17 cellular contexts compared by ENCODE assay signal in genomic region chr16:66609139-66609510, GRCh38. TPM values are rescaled to one million over a fixed set of nuclear protein-coding genes. Genes with fewer than 3 reads are reported as not detected.
DNase-seq lines count a peak whose midpoint lies in the region; ATAC-seq, FAIRE-seq and TF ChIP-seq lines count a peak whose summit lies in the region.
"Had no signal": no experiment of that assay in that cellular context is flagged by ENCODE, and none has a peak within 500 bp of the region (broad histone marks: within the 10 kb centered on the region; RNA-seq: fewer than 3 reads in every experiment).

No MANE protein-coding gene starts in this region.

- no peak overlapping the region for H3K4me3 ChIP-seq in breast epithelium
- H3K4me3 ChIP-seq in SJCRH30: no peak overlapping the region
- no peak overlapping the region for H3K4me3 ChIP-seq in keratinocyte (ENCODE audit: control insufficient read depth in 2 of 3, extremely low read depth in 1 of 3, insufficient read depth in 2 of 3, low read depth in 1 of 3, low read length in 3 of 3)
- H3K4me3 ChIP-seq in thyroid gland (replicated peaks in 1 of 3): no peak overlapping the region
- H3K4me3 ChIP-seq: transverse colon had no signal

- no peak for FAIRE-seq in keratinocyte (lab: Jason Lieb, UNC)
- no peak for FAIRE-seq in GM12892 (lab: Jason Lieb, UNC)

- H3K9me3 ChIP-seq in breast epithelium (no peaks in the 10 kb centered on the region), SJCRH30 (replicated peaks) (no peaks in the 10 kb centered on the region), keratinocyte (ENCODE audit: control insufficient read depth, low read depth, low read length) (no peaks in the 10 kb centered on the region), thyroid gland (no peaks in the 10 kb centered on the region)
- H3K9me3 ChIP-seq: transverse colon had no signal

- H3K36me3 ChIP-seq in breast epithelium (peaks cover 6% of the 10 kb centered on the region), SJCRH30 (peaks cover 47% of the 10 kb centered on the region), keratinocyte (ENCODE audit: control insufficient read depth in 2 of 2, extremely low read depth in 1 of 2, insufficient read depth in 2 of 2, low read length in 2 of 2) (peaks cover 25% of the 10 kb centered on the region in 2 experiments), thyroid gland (peaks cover 14 to 19% of the 10 kb centered on the region in 2 donors)
- H3K36me3 ChIP-seq: transverse colon had no signal

- TF ChIP-seq CTCF in breast epithelium (IDR thresholded peaks at IDR 0.05): no peak
- TF ChIP-seq CTCF in MCF 10A (IDR thresholded peaks at IDR 0.05; ENCODE audit: unreplicated experiment): no peak
- no peak for TF ChIP-seq CTCF in keratinocyte (optimal IDR thresholded peaks at IDR 0.05 in 1 of 3, IDR thresholded peaks at IDR 0.05 in 1 of 3, conservative IDR thresholded peaks at IDR 0.05 in 1 of 3; ENCODE audit: extremely low read depth in 1 of 3, insufficient read depth in 2 of 3, low read length in 3 of 3)
- TF ChIP-seq CTCF in thyroid gland (IDR thresholded peaks at IDR 0.05): no peak

- WGBS in thyroid gland, 2 donors: 84 to 90% methylated on average over 7 to 9 of the region's 12 CpGs

- no peak for ATAC-seq in HG02610 (IDR thresholded peaks at IDR 0.05; ENCODE audit: unreplicated experiment)

- H3K27ac ChIP-seq in breast epithelium (peak overlapping the region; percentile 77 to 78), SJCRH30 (peak overlapping the region; percentile 29; the same call in 1 of the 2 replicates), keratinocyte (ENCODE audit: control insufficient read depth, insufficient read depth, low read length) (no peak overlapping the region), thyroid gland (peak overlapping the region in 2 of 3 donors; percentile 28 to 37)

- H3K27ac Mint-ChIP-seq in MCF 10A (ENCODE audit: low read depth, unreplicated experiment): no peak overlapping the region
- H3K27ac Mint-ChIP-seq: naive B cell had no signal

- intact Hi-C loops in breast epithelium (cut with DNase I; ENCODE audit: low total_unique reads): loop anchor here (5.0 kb wide), 1 partner anchor 437 kb away; no protein-coding TSS in a partner anchor
- intact Hi-C loops in MCF 10A (cut with micrococcal nuclease): loop anchor here (2.0 to 10.0 kb wide), 2 partner anchors 54 to 146 kb away; partner anchors contain the start of gene DYNC1LI2
- intact Hi-C loops in thyroid gland (cut with DNase I): loop anchor here (5.0 kb wide), 1 partner anchor 258 kb away; no protein-coding TSS in a partner anchor

- H3K27me3 ChIP-seq in breast epithelium: no peaks in the 10 kb centered on the region
- no peaks in the 10 kb centered on the region for H3K27me3 ChIP-seq in SJCRH30
- no peaks in the 10 kb centered on the region for H3K27me3 ChIP-seq in keratinocyte (ENCODE audit: control insufficient read depth, extremely low read depth, insufficient read depth, low read length)
- H3K27me3 ChIP-seq in thyroid gland: no peaks in the 10 kb centered on the region

- H3K4me1 Mint-ChIP-seq in MCF 10A (ENCODE audit: insufficient read depth, unreplicated experiment): peaks cover 8% of the 10 kb centered on the region

- peaks cover 6% of the 10 kb centered on the region for H3K79me2 ChIP-seq in keratinocyte (ENCODE audit: control insufficient read depth, insufficient read depth, low read length)

- H3K9me3 Mint-ChIP-seq in MCF 10A (ENCODE audit: unreplicated experiment): no peaks in the 10 kb centered on the region
- H3K9me3 Mint-ChIP-seq: activated T-helper 1 cell treated with anti-CD3 and anti-CD28 coated beads, Interleukin-12 subunit alpha, Interleukin-12 subunit beta, Interleukin-2, Interleukin-4 antibody, amounts not matched to agents 30 ng/mL and 10 ng/mL and 1 ng/mL, durations not matched to agents 14 hours and 24 hours and 36 hours; CD8-positive, alpha-beta memory T cell; immature natural killer cell; naive B cell had no signal

- no peak for DNase-seq in breast epithelium (ENCODE audit: low spot score in 2 of 2)
- no peak for DNase-seq in MCF 10A (ENCODE audit: unreplicated experiment)
- DNase-seq in SJCRH30: no peak
- no peak for DNase-seq in keratinocyte (ENCODE audit: low read depth, low spot score)
- DNase-seq in thyroid gland: no peak
- no peak for DNase-seq in GM12892 (ENCODE audit: insufficient read length)
- DNase-seq in NK-92 treated with Interleukin-12 subunit alpha and Interleukin-12 subunit beta, amount 100 ng/mL, for 24 hours (lab: John Stamatoyannopoulos, UW): no peak

- peaks cover 3 to 14% of the 10 kb centered on the region in 2 donors for H3K4me1 ChIP-seq in breast epithelium
- peaks cover 7% of the 10 kb centered on the region; the same call in 1 of the 2 replicates for H3K4me1 ChIP-seq in SJCRH30
- peaks cover 19% of the 10 kb centered on the region for H3K4me1 ChIP-seq in keratinocyte (ENCODE audit: control insufficient read depth, extremely low read depth, insufficient read depth, low read length)
- H3K4me1 ChIP-seq in thyroid gland: peaks cover 10 to 24% of the 10 kb centered on the region in 2 donors

- TF ChIP-seq POLR2A in breast epithelium (IDR thresholded peaks at IDR 0.05) (no peak), thyroid gland (IDR thresholded peaks at IDR 0.05) (no peak), GM12892 (IDR thresholded peaks at IDR 0.05; ENCODE audit: low read depth, low read length) (no peak)

- no peak overlapping the region for H3K4me3 Mint-ChIP-seq in MCF 10A (ENCODE audit: unreplicated experiment)
- H3K4me3 Mint-ChIP-seq: activated CD8-positive, alpha-beta T cell treated with anti-CD3 and anti-CD28 coated beads, Interleukin-2, amount 10 ng/mL, durations not matched to agents 7 days and 5 days had no signal

- CTCF ChIA-PET in MCF 10A (lab: Yijun Ruan, JAX): interaction anchor here (0.5 to 5.5 kb wide), 36 partner anchors 8 to 258 kb away, joined by 3 to 56 read pairs (median 7); partner anchors contain the start of genes CMTM2 and NAE1

- BruUV-seq in MCF 10A (replicated peaks; lab: Mats Ljungman, UMichigan): no TSS peak

- dilution Hi-C loops in keratinocyte (cut with MboI; ENCODE audit: extremely low pct_ligation_motif_present, low sequenced_read_pairs): no loop called here

- H4K20me1 ChIP-seq in keratinocyte (ENCODE audit: control insufficient read depth, extremely low read depth, insufficient read depth, low read length): no peaks in the 10 kb centered on the region

- H2AFZ ChIP-seq in keratinocyte (ENCODE audit: control insufficient read depth, low read length): no peak overlapping the region

- POLR2A ChIA-PET in MCF 10A (lab: Yijun Ruan, JAX): interaction anchor here (0.7 to 3.3 kb wide), 5 partner anchors 9 to 101 kb away, joined by 3 to 17 read pairs (median 4); no protein-coding TSS in a partner anchor

- H3K27me3 Mint-ChIP-seq in MCF 10A (ENCODE audit: insufficient read depth, unreplicated experiment): no peaks in the 10 kb centered on the region

- H3K36me3 Mint-ChIP-seq in MCF 10A (ENCODE audit: insufficient read depth, unreplicated experiment): peaks cover 29% of the 10 kb centered on the region

- H3K9ac ChIP-seq in keratinocyte (ENCODE audit: control insufficient read depth, extremely low read depth, insufficient read depth, low read length): peak overlapping the region; percentile 18

- H3K9me1 ChIP-seq in keratinocyte (ENCODE audit: control insufficient read depth, extremely low read depth, insufficient read depth, low read length): no peaks in the 10 kb centered on the region

- no peak overlapping the region for H3K4me2 ChIP-seq in keratinocyte (ENCODE audit: control insufficient read depth, extremely low read depth, insufficient read depth, low read depth, low read length)

RNA-seq across cellular contexts. Expression of gene CMTM3, which starts 4.6 kb away (rescaled TPM):
- 10 to 100 TPM; 19.5 to 54.9 (median 25.2) TPM for total RNA-seq in breast epithelium
- 4.3 and 5.7 TPM in 2 replicates for total RNA-seq in MCF 10A (2022)
- total RNA-seq in SJCRH30 (2014; rRNA removed; shearing (Covaris generic)): 52.8 and 53.9 TPM in 2 replicates
- polyA plus RNA-seq in keratinocyte: 13.1 to 24.3 TPM (median 15.7 TPM) in 3 replicates
- 11.0 TPM for polyA plus RNA-seq in keratinocyte (2011; ENCODE audit: low read depth)
- 12.6 and 13.9 TPM in 2 replicates for polyA plus RNA-seq in keratinocyte (2011; cell fraction: cytosol; rRNA removed)
- 12.9 and 14.0 TPM in 2 replicates for polyA plus RNA-seq in keratinocyte (2011; cell fraction: nucleus; rRNA removed)
- polyA plus RNA-seq in keratinocyte (2012; ENCODE audit: low replicate concordance): 6.8 and 19.0 TPM in 2 replicates
- 11.3 to 45.6 TPM (median 20.7 TPM) in 3 replicates for polyA minus RNA-seq in keratinocyte
- 10.7 TPM for polyA minus RNA-seq in keratinocyte (2011; cell fraction: cytosol; rRNA and poly(A)+ RNA removed)
- 6.3 and 7.1 TPM in 2 replicates for polyA minus RNA-seq in keratinocyte (2011; cell fraction: nucleus; rRNA and poly(A)+ RNA removed)
- total RNA-seq in thyroid gland: 10 to 100 TPM in 3 of 4 donors, 1 to 10 TPM in 1; 5.9 to 32.0 (median 21.3) TPM
- 18.7 TPM for polyA plus RNA-seq in GM12892 (2012; ENCODE audit: missing spikeins)

RNA-seq across cellular contexts. Expression of gene CMTM2, which starts 29.9 kb away (rescaled TPM):
- not detected for total RNA-seq in breast epithelium
- total RNA-seq in MCF 10A (2022): not detected in 2 replicates
- 5.4 and 6.2 TPM in 2 replicates for total RNA-seq in SJCRH30 (2014; rRNA removed; shearing (Covaris generic))
- not detected in 3 replicates for polyA plus RNA-seq in keratinocyte
- polyA plus RNA-seq in keratinocyte (2011; ENCODE audit: low read depth): not detected
- polyA plus RNA-seq in keratinocyte (2011; cell fraction: cytosol; rRNA removed): not detected in 2 replicates
- polyA plus RNA-seq in keratinocyte (2011; cell fraction: nucleus; rRNA removed): not detected in 2 replicates
- polyA plus RNA-seq in keratinocyte (2012; ENCODE audit: low replicate concordance): not detected in 2 replicates
- polyA minus RNA-seq in keratinocyte: not detected in 3 replicates
- polyA minus RNA-seq in keratinocyte (2011; cell fraction: cytosol; rRNA and poly(A)+ RNA removed): not detected
- polyA minus RNA-seq in keratinocyte (2011; cell fraction: nucleus; rRNA and poly(A)+ RNA removed): not detected in 2 replicates
- 1 to 10 TPM in 1 of 4 donors, under 1 TPM in 1, not detected in 2; 0.67 to 1.1 TPM for total RNA-seq in thyroid gland
- polyA plus RNA-seq in GM12892 (2012; ENCODE audit: missing spikeins): not detected
- total RNA-seq: dermis microvascular lymphatic vessel endothelial cell, esophagus mucosa, lung microvascular endothelial cell had no signal
- polyA plus RNA-seq: CD8-positive, alpha-beta memory T cell had no signal

RNA-seq across cellular contexts. Expression of gene CMTM1, which starts 42.9 kb away (rescaled TPM):
- 1 to 10 TPM; 1.6 to 2.9 (median 1.9) TPM for total RNA-seq in breast epithelium
- total RNA-seq in MCF 10A (2022): 2.1 and 4.8 TPM in 2 replicates
- 6.6 and 8.2 TPM in 2 replicates for total RNA-seq in SJCRH30 (2014; rRNA removed; shearing (Covaris generic))
- polyA plus RNA-seq in keratinocyte: 0.23 to 0.85 TPM (median 0.24 TPM) in 3 replicates
- polyA plus RNA-seq in keratinocyte (2011; ENCODE audit: low read depth): not detected
- 0.09 and 0.64 TPM in 2 replicates for polyA plus RNA-seq in keratinocyte (2011; cell fraction: cytosol; rRNA removed)
- polyA plus RNA-seq in keratinocyte (2011; cell fraction: nucleus; rRNA removed): 0.36 and 0.44 TPM in 2 replicates
- 0.33 and 0.37 TPM in 2 replicates for polyA plus RNA-seq in keratinocyte (2012; ENCODE audit: low replicate concordance)
- polyA minus RNA-seq in keratinocyte: 0.33 TPM in 1 of 3 replicates, not detected in the others
- 3.1 TPM for polyA minus RNA-seq in keratinocyte (2011; cell fraction: cytosol; rRNA and poly(A)+ RNA removed)
- polyA minus RNA-seq in keratinocyte (2011; cell fraction: nucleus; rRNA and poly(A)+ RNA removed): 0.84 and 0.93 TPM in 2 replicates
- 1 to 10 TPM in 1 of 4 donors, not detected in 3; 3.8 TPM for total RNA-seq in thyroid gland
- 1.0 TPM for polyA plus RNA-seq in GM12892 (2012; ENCODE audit: missing spikeins)

RNA-seq across cellular contexts. Expression of gene CKLF, which starts 56.7 kb away (rescaled TPM):
- total RNA-seq in breast epithelium: 10 to 100 TPM; 36.6 to 62.6 (median 44.9) TPM
- 41.3 and 57.8 TPM in 2 replicates for total RNA-seq in MCF 10A (2022)
- 121 and 127 TPM in 2 replicates for total RNA-seq in SJCRH30 (2014; rRNA removed; shearing (Covaris generic))
- 34.7 to 40.3 TPM (median 38.0 TPM) in 3 replicates for polyA plus RNA-seq in keratinocyte
- not detected for polyA plus RNA-seq in keratinocyte (2011; ENCODE audit: low read depth)
- 33.9 and 39.4 TPM in 2 replicates for polyA plus RNA-seq in keratinocyte (2011; cell fraction: cytosol; rRNA removed)
- 16.9 and 18.1 TPM in 2 replicates for polyA plus RNA-seq in keratinocyte (2011; cell fraction: nucleus; rRNA removed)
- polyA plus RNA-seq in keratinocyte (2012; ENCODE audit: low replicate concordance): 11.9 and 38.6 TPM in 2 replicates
- 11.2 to 17.1 TPM (median 12.5 TPM) in 3 replicates for polyA minus RNA-seq in keratinocyte
- 33.2 TPM for polyA minus RNA-seq in keratinocyte (2011; cell fraction: cytosol; rRNA and poly(A)+ RNA removed)
- polyA minus RNA-seq in keratinocyte (2011; cell fraction: nucleus; rRNA and poly(A)+ RNA removed): 5.6 and 8.8 TPM in 2 replicates
- 10 to 100 TPM; 22.1 to 79.4 (median 49.9) TPM for total RNA-seq in thyroid gland
- polyA plus RNA-seq in GM12892 (2012; ENCODE audit: missing spikeins): 81.1 TPM

RNA-seq across cellular contexts. Expression of gene TK2, which starts 59.2 kb away (rescaled TPM):
- total RNA-seq in breast epithelium (10 to 100 TPM; 33.1 to 98.4 (median 40.4) TPM), MCF 10A (2022) (31.2 and 38.2 TPM in 2 replicates), thyroid gland (10 to 100 TPM; 31.6 to 55.5 (median 46.6) TPM)
- 14.8 and 16.0 TPM in 2 replicates for total RNA-seq in SJCRH30 (2014; rRNA removed; shearing (Covaris generic))
- polyA plus RNA-seq in keratinocyte: 19.7 to 26.3 TPM (median 22.4 TPM) in 3 replicates
- 31.6 TPM for polyA plus RNA-seq in keratinocyte (2011; ENCODE audit: low read depth)
- 23.0 and 24.8 TPM in 2 replicates for polyA plus RNA-seq in keratinocyte (2011; cell fraction: cytosol; rRNA removed)
- 29.8 and 36.3 TPM in 2 replicates for polyA plus RNA-seq in keratinocyte (2011; cell fraction: nucleus; rRNA removed)
- polyA plus RNA-seq in keratinocyte (2012; ENCODE audit: low replicate concordance): 12.9 and 18.8 TPM in 2 replicates
- 22.8 to 59.0 TPM (median 58.9 TPM) in 3 replicates for polyA minus RNA-seq in keratinocyte
- polyA minus RNA-seq in keratinocyte (2011; cell fraction: cytosol; rRNA and poly(A)+ RNA removed): 23.4 TPM
- polyA minus RNA-seq in keratinocyte (2011; cell fraction: nucleus; rRNA and poly(A)+ RNA removed): 12.1 and 17.3 TPM in 2 replicates
- polyA plus RNA-seq in GM12892 (2012; ENCODE audit: missing spikeins): 4.1 TPM
